In the genomic region with DNA sequence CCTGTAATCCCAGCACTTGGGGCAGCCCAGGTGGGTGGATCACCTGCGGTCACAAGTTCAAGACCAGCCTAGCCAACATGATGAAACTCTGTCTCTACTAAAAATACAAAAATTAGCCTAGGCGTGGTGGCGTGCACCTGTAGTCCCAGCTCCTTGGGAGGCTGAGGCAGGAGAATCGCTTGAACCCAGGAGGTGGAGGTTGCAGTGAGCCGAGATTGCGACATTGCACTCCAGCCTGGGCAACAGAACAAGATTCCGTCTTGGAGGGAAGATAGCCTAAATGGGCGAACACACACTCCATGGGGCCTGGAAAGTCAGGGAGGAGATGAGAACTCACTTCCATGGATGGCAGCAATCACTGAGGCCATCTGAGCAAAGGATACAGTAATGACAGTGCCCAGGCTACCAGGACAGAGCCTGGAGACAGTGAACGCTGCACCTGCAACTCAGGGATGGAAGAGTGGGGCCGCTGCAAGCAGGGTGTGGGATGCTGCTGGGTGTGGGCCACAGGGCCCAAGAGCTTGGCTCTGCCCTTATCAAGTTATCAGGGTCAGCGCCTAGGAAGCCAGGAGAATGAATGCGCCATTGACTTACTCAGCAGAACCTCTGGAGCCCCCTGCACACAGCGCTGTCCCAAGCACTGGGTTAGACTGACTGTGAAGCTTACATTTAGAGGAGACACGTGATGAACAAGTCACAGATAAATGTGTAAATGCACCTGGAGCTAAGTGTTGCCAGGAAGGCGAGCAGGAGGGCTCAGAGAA, we compare ENCODE assay signal across 18 cellular contexts. TPM values are rescaled to one million over a fixed set of nuclear protein-coding genes. Genes with fewer than 3 reads are reported as not detected.
DNase-seq lines count a peak whose midpoint lies in the region; ATAC-seq and TF ChIP-seq lines count a peak whose summit lies in the region.
"Had no signal": no experiment of that assay in that cellular context is flagged by ENCODE, and none has a peak within 500 bp of the region (broad histone marks: within the 10 kb centered on the region; RNA-seq: fewer than 3 reads in every experiment).

No MANE protein-coding gene starts in this region.

- H4K20me1 ChIP-seq in DND-41 (ENCODE audit: insufficient read depth, low read length) (peaks cover 8% of the 10 kb centered on the region; the same call in 1 of the 2 replicates), OCI-LY7 (ENCODE audit: insufficient read depth, low read length) (no peaks in the 10 kb centered on the region), neural progenitor cell (ENCODE audit: low read depth) (peaks cover 76% of the 10 kb centered on the region)

- ATAC-seq in DND-41 (ENCODE audit: insufficient read depth, low read depth) (no peak), HG02588 (IDR thresholded peaks at IDR 0.05; ENCODE audit: unreplicated experiment) (no peak)
- no peak for ATAC-seq in effector memory CD8-positive, alpha-beta T cell (replicated peaks)
- ATAC-seq: left ventricle myocardium superior had no signal

- H3K79me2 ChIP-seq in DND-41 (ENCODE audit: insufficient read depth, low read length) (peaks cover 94% of the 10 kb centered on the region), OCI-LY7 (ENCODE audit: insufficient read depth, low read depth, low read length) (peaks cover 75% of the 10 kb centered on the region), neural progenitor cell (ENCODE audit: low read depth) (peaks cover 95% of the 10 kb centered on the region)

- H3K9ac ChIP-seq in DND-41 (ENCODE audit: low read depth, low read length): no peak overlapping the region; the same call in 1 of the 2 replicates
- no peak overlapping the region for H3K9ac ChIP-seq in neural progenitor cell

- H3K27ac ChIP-seq in DND-41 (ENCODE audit: low read length) (peak overlapping the region; percentile 73), OCI-LY7 (ENCODE audit: low read depth, low read length, poor library complexity, severe bottlenecking) (peak overlapping the region; percentile 16), neural progenitor cell (no peak overlapping the region)

- no peaks in the 10 kb centered on the region for H3K9me3 ChIP-seq in DND-41 (ENCODE audit: insufficient read depth, low read length, severe bottlenecking)
- H3K9me3 ChIP-seq in OCI-LY7 (ENCODE audit: low read length): no peaks in the 10 kb centered on the region
- H3K9me3 ChIP-seq in neural progenitor cell (ENCODE audit: low read depth): no peaks in the 10 kb centered on the region
- H3K9me3 ChIP-seq: heart right ventricle had no signal

- H3K36me3 ChIP-seq in DND-41 (ENCODE audit: insufficient read depth, low read length) (peaks cover 18% of the 10 kb centered on the region), OCI-LY7 (ENCODE audit: insufficient read depth, low read length) (peaks cover 5% of the 10 kb centered on the region; the same call in 1 of the 2 replicates), neural progenitor cell (no peaks in the 10 kb centered on the region)
- H3K36me3 ChIP-seq: heart right ventricle had no signal

- peaks cover 4% of the 10 kb centered on the region for H3F3A ChIP-seq in neural progenitor cell (ENCODE audit: low read depth)

- POLR2A ChIA-PET in OCI-LY7 (lab: Charles Lee) (no interaction called here), GM10248 (lab: Yijun Ruan, JAX) (no interaction called here)

- BruUV-seq in OCI-LY7 (replicated peaks; lab: Mats Ljungman, UMichigan): no TSS peak

- TF ChIP-seq CTCF in DND-41 (IDR thresholded peaks at IDR 0.05; ENCODE audit: borderline replicate concordance, extremely low read depth, low read length, poor library complexity, severe bottlenecking) (no peak), OCI-LY7 (conservative IDR thresholded peaks at IDR 0.05; ENCODE audit: low read length) (no peak), neural progenitor cell (IDR thresholded peaks at IDR 0.05) (no peak), GM10248 (IDR thresholded peaks at IDR 0.05; ENCODE audit: control extremely low read depth, extremely low read depth, low read depth, missing control alignments) (no peak)

- H3K9me3 Mint-ChIP-seq in effector memory CD8-positive, alpha-beta T cell: no peaks in the 10 kb centered on the region
- no peaks in the 10 kb centered on the region for H3K9me3 Mint-ChIP-seq in neural progenitor cell
- H3K9me3 Mint-ChIP-seq: CD4-positive, alpha-beta T cell had no signal

- no peak overlapping the region for H3K4me2 ChIP-seq in DND-41 (ENCODE audit: insufficient read depth, low read length)
- H3K4me2 ChIP-seq in OCI-LY7 (ENCODE audit: low read length): peak overlapping the region; percentile 3; the same call in 1 of the 2 replicates
- no peak overlapping the region for H3K4me2 ChIP-seq in neural progenitor cell

- CTCF ChIA-PET in OCI-LY7 (lab: Charles Lee; ENCODE audit: unreplicated experiment) (interaction anchor here (0.9 kb wide), 1 partner anchor 80 kb away, joined by 3 read pairs; no protein-coding TSS in a partner anchor), GM10248 (lab: Yijun Ruan, JAX) (interaction anchor here (1.1 to 1.7 kb wide), 3 partner anchors 9 to 52 kb away, joined by 3 to 4 read pairs (median 4); no protein-coding TSS in a partner anchor)

- H3K4me3 ChIP-seq in DND-41 (ENCODE audit: low read depth in 1 of 2, low read length in 2 of 2) (no peak overlapping the region), OCI-LY7 (ENCODE audit: low read depth, low read length, poor library complexity, severe bottlenecking) (no peak overlapping the region), neural progenitor cell (no peak overlapping the region)
- H3K4me3 ChIP-seq: heart right ventricle had no signal

- H3K4me1 Mint-ChIP-seq in effector memory CD8-positive, alpha-beta T cell (ENCODE audit: low read depth in 2 of 2): peaks cover 33 to 70% of the 10 kb centered on the region in 2 donors
- H3K4me1 Mint-ChIP-seq in neural progenitor cell: peaks cover 16% of the 10 kb centered on the region

- intact Hi-C loops in OCI-LY7 (cut with micrococcal nuclease; ENCODE audit: unreplicated experiment): no loop called here

- H3K27me3 ChIP-seq in DND-41 (ENCODE audit: insufficient read depth, low read length, poor library complexity) (no peaks in the 10 kb centered on the region), neural progenitor cell (no peaks in the 10 kb centered on the region)
- H3K27me3 ChIP-seq: heart right ventricle had no signal

- H3K4me1 ChIP-seq in DND-41 (ENCODE audit: insufficient read depth, low read length): peaks cover 73% of the 10 kb centered on the region
- peaks cover 68% of the 10 kb centered on the region for H3K4me1 ChIP-seq in OCI-LY7 (ENCODE audit: insufficient read depth, low read length, poor library complexity, severe bottlenecking)
- peaks cover 7% of the 10 kb centered on the region for H3K4me1 ChIP-seq in neural progenitor cell

- DNase-seq in DND-41 (no peak), OCI-LY7 (ENCODE audit: low spot score) (no peak), neural progenitor cell (ENCODE audit: low spot score) (no peak), GM10248 (ENCODE audit: extremely low spot score) (no peak), COR-L47 (lab: John Stamatoyannopoulos, UW) (no peak)
- no peak for DNase-seq in effector memory CD8-positive, alpha-beta T cell
- DNase-seq: activated CD4-positive, alpha-beta T cell treated with anti-CD3 and anti-CD28 coated beads for 1 hour; CD4-positive, alpha-beta T cell; dermis blood vessel endothelial cell; DMS153; heart right ventricle; Karpas-422; left ventricle myocardium superior; MV-4-11; NCI-H2171 treated with DMSO at 0.1 percent for 48 hours; substantia nigra had no signal

- no peaks in the 10 kb centered on the region for H3K9me2 ChIP-seq in OCI-LY7 (ENCODE audit: insufficient read depth, low read length)

- H3K4me3 Mint-ChIP-seq in effector memory CD8-positive, alpha-beta T cell: no peak overlapping the region
- no peak overlapping the region for H3K4me3 Mint-ChIP-seq in neural progenitor cell
- H3K4me3 Mint-ChIP-seq: CD4-positive, alpha-beta T cell had no signal

- peaks cover 7% of the 10 kb centered on the region for H3K36me3 Mint-ChIP-seq in effector memory CD8-positive, alpha-beta T cell (ENCODE audit: insufficient read depth)
- no peaks in the 10 kb centered on the region for H3K36me3 Mint-ChIP-seq in neural progenitor cell

- H3K27ac Mint-ChIP-seq in effector memory CD8-positive, alpha-beta T cell: peak overlapping the region; percentile 32 to 41
- peak overlapping the region; percentile 76 for H3K27ac Mint-ChIP-seq in neural progenitor cell
- H3K27ac Mint-ChIP-seq: CD4-positive, alpha-beta T cell; progenitor cell of endocrine pancreas had no signal

- H2AFZ ChIP-seq in DND-41 (ENCODE audit: low read depth, low read length) (no peak overlapping the region), OCI-LY7 (ENCODE audit: low read length) (no peak overlapping the region), neural progenitor cell (replicated peaks) (no peak overlapping the region)

- H3K27me3 Mint-ChIP-seq in effector memory CD8-positive, alpha-beta T cell: no peaks in the 10 kb centered on the region
- H3K27me3 Mint-ChIP-seq in neural progenitor cell (ENCODE audit: insufficient read depth, low read depth): peaks cover 3% of the 10 kb centered on the region
- H3K27me3 Mint-ChIP-seq: CD4-positive, alpha-beta T cell had no signal

RNA-seq across cellular contexts. Expression of gene FOXN3, which starts 28.9 kb away (rescaled TPM):
- 54.8 and 77.7 TPM in 2 replicates for total RNA-seq in OCI-LY7 (2014; rRNA removed; shearing (Covaris generic))
- total RNA-seq in OCI-LY7 (2022) (102 and 108 TPM in 2 replicates), neural progenitor cell (ENCODE audit: low replicate concordance) (38.5 and 39.5 TPM in 2 replicates)
